7 cellular contexts compared by ENCODE assay signal in genomic region chr1:201714542-201715276, GRCh38.
DNase-seq lines count a peak whose midpoint lies in the region; ATAC-seq lines count a peak whose summit lies in the region.

No MANE protein-coding gene starts in this region.

- no peaks in the 10 kb centered on the region for H3K9me3 ChIP-seq in stomach smooth muscle (ENCODE audit: control insufficient read depth in 2 of 2, low read length in 2 of 2)

- peak; percentile 100 for DNase-seq in LHCN-M2 (ENCODE audit: low read depth)
- DNase-seq in amygdala (lab: John Stamatoyannopoulos, UW) = peak in 33 of 56 donors; percentile 31 to 74 (median 51)
- peak; percentile 95 for DNase-seq in hepatic stellate cell (ENCODE audit: low spot score)
- no peak for DNase-seq in NCI-H345 treated with DMSO at 0.1 percent for 48 hours (lab: John Stamatoyannopoulos, UW; ENCODE audit: unreplicated experiment)
- no peak for DNase-seq in GF-D8 (lab: John Stamatoyannopoulos, UW)

- peak overlapping the region; percentile 53 to 62 for H3K9ac ChIP-seq in stomach smooth muscle (ENCODE audit: low read length in 2 of 2)

- H3K4me1 ChIP-seq in stomach smooth muscle (ENCODE audit: control insufficient read depth, insufficient read depth, low read length) = peaks cover 85% of the 10 kb centered on the region

- H3K4me3 ChIP-seq in stomach smooth muscle (ENCODE audit: low read length in 2 of 2) = peak overlapping the region; percentile 38 to 47

- no peaks in the 10 kb centered on the region for H3K27me3 ChIP-seq in stomach smooth muscle (ENCODE audit: control insufficient read depth in 1 of 2, insufficient read depth in 2 of 2, low read length in 2 of 2)

- H3K27ac ChIP-seq in stomach smooth muscle (ENCODE audit: low read length) = peak overlapping the region; percentile 96

- ATAC-seq in GM21390 (IDR thresholded peaks at IDR 0.05; ENCODE audit: unreplicated experiment) = no peak

- H3K36me3 ChIP-seq in stomach smooth muscle (ENCODE audit: control insufficient read depth in 2 of 2, insufficient read depth in 2 of 2, low read length in 2 of 2) = peaks cover 7 to 10% of the 10 kb centered on the region in 2 donors

Comparison
In these comparisons a context has a peak if more than half of its experiments do, and no peak if none do; other contexts are left out.
1. DNase-seq: peak in LHCN-M2 (single experiment), amygdala (33 of 56) and hepatic stellate cell (single experiment); none in NCI-H345 treated with DMSO at 0.1 percent for 48 hours (single experiment) and GF-D8 (single experiment).